Comparison of ENCODE assay signal across 10 cellular contexts in the genomic region with DNA sequence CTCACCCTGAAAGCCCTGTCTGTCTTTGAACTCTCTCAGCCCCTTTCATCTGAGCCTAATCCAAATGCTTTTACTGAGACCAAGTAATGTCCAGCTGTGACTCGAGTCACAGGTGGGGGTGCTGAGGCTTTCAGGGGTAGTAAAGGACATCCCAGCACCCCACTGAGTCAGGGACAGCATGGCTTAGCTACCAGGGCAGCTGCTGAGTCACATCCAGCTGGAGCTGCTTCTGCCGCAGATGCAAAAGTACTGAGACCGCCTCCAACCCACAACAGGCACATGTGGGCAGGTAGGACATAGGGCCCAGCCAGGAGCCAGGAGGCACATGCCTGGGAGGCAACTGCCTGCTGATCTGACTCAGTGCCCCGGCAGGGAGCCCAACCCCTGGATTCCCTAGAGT. TPM values are rescaled to one million over a fixed set of nuclear protein-coding genes. Genes with fewer than 3 reads are reported as not detected.
DNase-seq lines count a peak whose midpoint lies in the region; ATAC-seq and TF ChIP-seq lines count a peak whose summit lies in the region.
"Had no signal": no experiment of that assay in that cellular context is flagged by ENCODE, and none has a peak within 500 bp of the region (broad histone marks: within the 10 kb centered on the region; RNA-seq: fewer than 3 reads in every experiment).

No MANE protein-coding gene starts in this region.

- no peaks in the 10 kb centered on the region for H3K9me3 ChIP-seq in CD4-positive, alpha-beta T cell (ENCODE audit: control insufficient read depth, low read length)

- no peak overlapping the region for H3K27ac ChIP-seq in CD4-positive, alpha-beta T cell (ENCODE audit: low read depth, low read length)

- H3K9me3 Mint-ChIP-seq in activated CD8-positive, alpha-beta T cell treated with anti-CD3 and anti-CD28 coated beads for 36 hours, result no peaks in the 10 kb centered on the region
- H3K9me3 Mint-ChIP-seq in CD4-positive, alpha-beta T cell, result no peaks in the 10 kb centered on the region
- H3K9me3 Mint-ChIP-seq: dendritic cell treated with granulocyte-macrophage colony-stimulating factor and Interleukin-4, amounts not matched to agents 40 ng/mL and 50 ng/mL, for 4 days had no signal

- H3K27ac Mint-ChIP-seq in activated CD8-positive, alpha-beta T cell treated with anti-CD3 and anti-CD28 coated beads for 36 hours, result no peak overlapping the region
- H3K27ac Mint-ChIP-seq in CD4-positive, alpha-beta T cell, result no peak overlapping the region
- H3K27ac Mint-ChIP-seq: dendritic cell treated with granulocyte-macrophage colony-stimulating factor and Interleukin-4, amounts not matched to agents 40 ng/mL and 50 ng/mL, for 4 days had no signal

- H3K36me3 Mint-ChIP-seq in activated CD8-positive, alpha-beta T cell treated with anti-CD3 and anti-CD28 coated beads for 36 hours (ENCODE audit: low read depth), result no peaks in the 10 kb centered on the region
- no peaks in the 10 kb centered on the region for H3K36me3 Mint-ChIP-seq in CD4-positive, alpha-beta T cell (ENCODE audit: low read depth)

- peaks cover 3% of the 10 kb centered on the region for H3K27me3 Mint-ChIP-seq in activated CD8-positive, alpha-beta T cell treated with anti-CD3 and anti-CD28 coated beads for 36 hours
- H3K27me3 Mint-ChIP-seq in CD4-positive, alpha-beta T cell, result peaks cover 3% of the 10 kb centered on the region

- POLR2A ChIA-PET in activated CD8-positive, alpha-beta T cell treated with anti-CD3 and anti-CD28 coated beads for 36 hours (lab: Charles Lee), result interaction anchor here (1.1 to 1.2 kb wide), 2 partner anchors 14 to 18 kb away, joined by 3 read pairs; no protein-coding TSS in a partner anchor
- POLR2A ChIA-PET in CD4-positive, alpha-beta T cell (lab: Charles Lee), result no interaction called here

- peaks cover 20% of the 10 kb centered on the region for H3K4me1 Mint-ChIP-seq in activated CD8-positive, alpha-beta T cell treated with anti-CD3 and anti-CD28 coated beads for 36 hours (ENCODE audit: low read depth)
- peaks cover 12% of the 10 kb centered on the region for H3K4me1 Mint-ChIP-seq in CD4-positive, alpha-beta T cell (ENCODE audit: low read depth)

- intact Hi-C loops in activated CD8-positive, alpha-beta T cell treated with anti-CD3 and anti-CD28 coated beads for 36 hours (cut with micrococcal nuclease), result no loop called here
- intact Hi-C loops in CD4-positive, alpha-beta T cell (cut with DNase I, micrococcal nuclease), result no loop called here

- no peak overlapping the region for H3K4me3 Mint-ChIP-seq in activated CD8-positive, alpha-beta T cell treated with anti-CD3 and anti-CD28 coated beads for 36 hours
- H3K4me3 Mint-ChIP-seq in CD4-positive, alpha-beta T cell, result no peak overlapping the region
- H3K4me3 Mint-ChIP-seq: dendritic cell treated with granulocyte-macrophage colony-stimulating factor and Interleukin-4, amounts not matched to agents 40 ng/mL and 50 ng/mL, for 4 days had no signal

- ATAC-seq in HG03469 (IDR thresholded peaks at IDR 0.05; ENCODE audit: unreplicated experiment), result peak; percentile 67
- ATAC-seq in activated CD8-positive, alpha-beta T cell treated with anti-CD3 and anti-CD28 coated beads for 36 hours, result peak; percentile 91
- ATAC-seq in GM18517 (IDR thresholded peaks at IDR 0.05; ENCODE audit: unreplicated experiment), result no peak
- ATAC-seq in CD4-positive, alpha-beta T cell (ENCODE audit: poor library complexity), result no peak

- CTCF ChIA-PET in activated CD8-positive, alpha-beta T cell treated with anti-CD3 and anti-CD28 coated beads for 36 hours (lab: Charles Lee), result interaction anchor here (0.9 to 1.8 kb wide), 4 partner anchors 18 to 138 kb away, joined by 3 to 7 read pairs (median 6); no protein-coding TSS in a partner anchor
- CTCF ChIA-PET in CD4-positive, alpha-beta T cell (lab: Charles Lee), result no interaction called here

- DNase-seq in EL (peak; percentile 74), iris pigment epithelial cell (ENCODE audit: low read depth) (peak; percentile 80), foreskin melanocyte (no peak), GM20000 (ENCODE audit: low spot score) (no peak)
- peak; percentile 72 for DNase-seq in activated CD8-positive, alpha-beta T cell treated with anti-CD3 and anti-CD28 coated beads for 36 hours
- DNase-seq in CD4-positive, alpha-beta T cell, result no peak
- DNase-seq: NCI-H1930 had no signal

- TF ChIP-seq CTCF in activated CD8-positive, alpha-beta T cell treated with anti-CD3 and anti-CD28 coated beads for 36 hours (IDR thresholded peaks at IDR 0.05), result no peak
- TF ChIP-seq CTCF in GM20000 (IDR thresholded peaks at IDR 0.05; ENCODE audit: extremely low read depth, missing control alignments), result no peak
- TF ChIP-seq CTCF in CD4-positive, alpha-beta T cell (IDR thresholded peaks at IDR 0.05), result no peak

- no peaks in the 10 kb centered on the region for H3K27me3 ChIP-seq in CD4-positive, alpha-beta T cell (ENCODE audit: control insufficient read depth, insufficient read depth, low read length)

RNA-seq across cellular contexts. Expression of a gene that starts 6.7 kb away (rescaled TPM):
- not detected for total RNA-seq in activated CD8-positive, alpha-beta T cell treated with anti-CD3 and anti-CD28 coated beads for 36 hours
- total RNA-seq in CD4-positive, alpha-beta T cell, result not detected

RNA-seq across cellular contexts. Expression of a gene that starts 30.8 kb away (rescaled TPM):
- total RNA-seq in activated CD8-positive, alpha-beta T cell treated with anti-CD3 and anti-CD28 coated beads for 36 hours, result 1 to 10 TPM; 1.3 to 1.4 TPM
- 1 to 10 TPM; 8.4 to 9.0 TPM for total RNA-seq in CD4-positive, alpha-beta T cell

RNA-seq across cellular contexts. Expression of a gene that starts 42.5 kb away (rescaled TPM):
- under 1 TPM; 0.54 TPM for total RNA-seq in activated CD8-positive, alpha-beta T cell treated with anti-CD3 and anti-CD28 coated beads for 36 hours
- under 1 TPM in 1 of 2 experiments, not detected in 1; 0.34 TPM for total RNA-seq in CD4-positive, alpha-beta T cell

RNA-seq across cellular contexts. Expression of a gene that starts 56.1 kb away (rescaled TPM):
- 100 to 1,000 TPM; 475 to 482 TPM for total RNA-seq in activated CD8-positive, alpha-beta T cell treated with anti-CD3 and anti-CD28 coated beads for 36 hours
- total RNA-seq in CD4-positive, alpha-beta T cell, result 100 to 1,000 TPM; 301 to 311 TPM

Comparison
In these comparisons a context has a peak if more than half of its experiments do, and no peak if none do; other contexts are left out.
1. DNase-seq: peak in EL (single experiment), activated CD8-positive, alpha-beta T cell treated with anti-CD3 and anti-CD28 coated beads for 36 hours (single experiment) and iris pigment epithelial cell (single experiment); none in foreskin melanocyte (single experiment), GM20000 (single experiment) and CD4-positive, alpha-beta T cell (0 of 10).
2. ATAC-seq: peak in HG03469 (single experiment) and activated CD8-positive, alpha-beta T cell treated with anti-CD3 and anti-CD28 coated beads for 36 hours (single experiment); none in GM18517 (single experiment) and CD4-positive, alpha-beta T cell (single experiment).
3. RNA of a gene that starts 30.8 kb away (total RNA-seq): 8.4 to 9.0 TPM in CD4-positive, alpha-beta T cell; 1.3 to 1.4 TPM in activated CD8-positive, alpha-beta T cell treated with anti-CD3 and anti-CD28 coated beads for 36 hours; every median in the first group is over 4 times any median in the second.